ENCODE assay signal across 9 cellular contexts in the genomic region with DNA sequence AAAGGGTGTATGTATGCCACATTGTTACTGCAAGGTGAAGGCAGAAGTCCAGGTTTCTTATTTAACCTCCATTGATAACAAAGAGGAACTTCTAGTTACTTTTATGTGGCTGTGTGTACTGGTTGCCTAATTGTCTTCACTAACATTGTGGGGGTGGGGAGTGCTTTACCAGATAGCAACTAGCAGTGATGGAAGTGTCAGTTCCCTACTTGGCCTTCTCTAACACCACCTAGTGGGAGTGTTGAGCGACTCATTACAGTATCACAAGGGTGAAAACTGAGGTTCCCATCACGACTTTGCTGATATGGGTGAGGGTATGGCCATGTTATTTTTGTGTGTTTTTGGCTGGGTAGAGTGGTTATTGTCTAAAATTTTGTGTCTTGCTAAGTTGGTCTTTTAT.
DNase-seq lines count a peak whose midpoint lies in the region; ATAC-seq and TF ChIP-seq lines count a peak whose summit lies in the region.
"Had no signal": no experiment of that assay in that cellular context is flagged by ENCODE, and none has a peak within 500 bp of the region (broad histone marks: within the 10 kb centered on the region; RNA-seq: fewer than 3 reads in every experiment).

No MANE protein-coding gene starts in this region.

- TF ChIP-seq CTCF in HL-60 (IDR thresholded peaks at IDR 0.05; ENCODE audit: insufficient read depth, low read length) = peak; percentile 50

- peak; percentile 84 for ATAC-seq in GM21528 (IDR thresholded peaks at IDR 0.05; ENCODE audit: low FRiP score, unreplicated experiment)

- H3K4me3 ChIP-seq in HL-60 (replicated peaks; ENCODE audit: insufficient read depth, low read length) = no peak overlapping the region

- DNase-seq in DMS53 (lab: John Stamatoyannopoulos, UW) (peak; percentile 86), HL-60 (ENCODE audit: low read depth in 1 of 2, low spot score in 1 of 2) (peak; percentile 92 to 94), SW480 (ENCODE audit: low spot score) (peak; percentile 19), lung microvascular endothelial cell (ENCODE audit: low read depth in 2 of 2) (peak; percentile 60 to 72), dedifferentiated amniotic fluid mesenchymal stem cell (ENCODE audit: extremely low spot score) (no peak), NCI-H345 (lab: John Stamatoyannopoulos, UW) (no peak)
- DNase-seq in stimulated activated CD4-positive, alpha-beta T cell treated with anti-CD3 and anti-CD28 coated beads, Interleukin-4, amount 100 ng/mL, for 4 hours = no peak

- no peaks in the 10 kb centered on the region for H3K27me3 ChIP-seq in HL-60 (ENCODE audit: insufficient read depth, poor library complexity, severe bottlenecking)

- no peak overlapping the region for H3K27ac ChIP-seq in HL-60 (replicated peaks)
- H3K27ac ChIP-seq: epithelial cell of prostate had no signal

Comparison
In these comparisons a context has a peak if more than half of its experiments do, and no peak if none do; other contexts are left out.
1. DNase-seq: peak in DMS53 (single experiment), HL-60 (2 of 2), SW480 (single experiment) and lung microvascular endothelial cell (2 of 2); none in dedifferentiated amniotic fluid mesenchymal stem cell (single experiment), stimulated activated CD4-positive, alpha-beta T cell treated with anti-CD3 and anti-CD28 coated beads, Interleukin-4, amount 100 ng/mL, for 4 hours (0 of 2) and NCI-H345 (single experiment).